ENCODE assay signal across 2 cellular contexts in the genomic region with DNA sequence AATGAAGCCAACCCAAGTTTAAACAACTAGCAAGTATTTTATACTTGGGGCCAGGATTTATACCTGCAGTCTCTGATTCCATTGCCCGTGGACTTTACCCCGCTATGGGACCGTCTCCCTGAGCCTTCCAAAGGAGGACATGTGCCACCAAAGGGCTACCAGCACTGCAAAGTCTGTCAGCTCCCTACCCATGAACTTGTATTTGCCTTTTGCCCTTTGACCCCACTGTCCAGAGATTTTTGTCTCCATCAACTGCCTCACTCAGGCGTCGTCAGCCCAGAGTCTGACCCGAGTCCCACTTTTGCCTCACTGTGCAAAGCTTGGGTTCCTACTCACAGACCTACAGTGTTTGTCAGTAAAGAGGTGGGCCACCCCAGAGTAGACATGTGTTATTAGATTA.
TF ChIP-seq lines count a peak whose summit lies in the region.

No MANE protein-coding gene starts in this region.

TF ChIP-seq in K562, 482 proteins besides CTCF, POLR2A, EP300 and RAD21:
- TF ChIP-seq ZNF699 (CRISPR knock-in tag; IDR thresholded peaks at IDR 0.05; ENCODE audit: insufficient replicate concordance): no peak
- no peak for TF ChIP-seq NR2C2 (CRISPR knock-in tag; IDR thresholded peaks at IDR 0.05)
- peak; percentile 22; the same call in 1 of the 2 replicates for TF ChIP-seq NR2C2 (tag; IDR thresholded peaks at IDR 0.05)
- TF ChIP-seq NR2C1 (IDR thresholded peaks at IDR 0.05): peak; percentile 46
- peak; percentile 56; the same call in 1 of the 2 replicates for TF ChIP-seq NR2C1 (tag; IDR thresholded peaks at IDR 0.05)

TF ChIP-seq in HepG2, 621 proteins besides CTCF, POLR2A, EP300 and RAD21 (continues in another document):
- TF ChIP-seq SALL1 (CRISPR knock-in tag; IDR thresholded peaks at IDR 0.05) (0 out of 2 replicates have a peak, but pooled peaks have one; percentile 16), NFE2L1 (CRISPR knock-in tag; IDR thresholded peaks at IDR 0.05; ENCODE audit: borderline replicate concordance) (no peak), ETV5 (CRISPR knock-in tag; IDR thresholded peaks at IDR 0.05; ENCODE audit: borderline replicate concordance) (no peak), ZNF562 (CRISPR knock-in tag; IDR thresholded peaks at IDR 0.05; ENCODE audit: borderline replicate concordance) (no peak), ZNF563 (CRISPR knock-in tag; IDR thresholded peaks at IDR 0.05) (no peak), SKI (IDR thresholded peaks at IDR 0.05; ENCODE audit: partially characterized antibody) (peak; percentile 68), TCF7 (IDR thresholded peaks at IDR 0.05; ENCODE audit: low read depth) (no peak), ZNF383 (CRISPR knock-in tag; IDR thresholded peaks at IDR 0.05; ENCODE audit: borderline replicate concordance) (no peak), KMT2A (CRISPR knock-in tag; IDR thresholded peaks at IDR 0.05) (no peak), MXI1 (IDR thresholded peaks at IDR 0.05; ENCODE audit: borderline replicate concordance, low read depth, low read length) (no peak), ZMYM4 (CRISPR knock-in tag; IDR thresholded peaks at IDR 0.05) (no peak), ZFP36L1 (CRISPR knock-in tag; IDR thresholded peaks at IDR 0.05) (no peak), GABPB1 (CRISPR knock-in tag; IDR thresholded peaks at IDR 0.05) (no peak), SAP130 (CRISPR knock-in tag; IDR thresholded peaks at IDR 0.05; ENCODE audit: low read depth) (no peak), ZNF7 (CRISPR knock-in tag; IDR thresholded peaks at IDR 0.05) (no peak), NR2F2 (IDR thresholded peaks at IDR 0.05; ENCODE audit: borderline replicate concordance, low read depth) (no peak), POLR2AphosphoS5 (IDR thresholded peaks at IDR 0.05; ENCODE audit: low read depth, low read length) (no peak), GFI1 (CRISPR knock-in tag; IDR thresholded peaks at IDR 0.05; ENCODE audit: borderline replicate concordance) (no peak), NR2F6 (IDR thresholded peaks at IDR 0.05) (peak; percentile 54), NR2F6 (CRISPR knock-in tag; IDR thresholded peaks at IDR 0.05) (peak; percentile 52; the same call in 1 of the 2 replicates), ZNF703 (CRISPR knock-in tag; IDR thresholded peaks at IDR 0.05; ENCODE audit: borderline replicate concordance) (no peak), CEBPG (CRISPR knock-in tag; IDR thresholded peaks at IDR 0.05) (no peak), SRY (CRISPR knock-in tag; IDR thresholded peaks at IDR 0.05) (no peak), ZNF460 (CRISPR knock-in tag; IDR thresholded peaks at IDR 0.05; ENCODE audit: borderline replicate concordance) (no peak), ZNF3 (CRISPR knock-in tag; IDR thresholded peaks at IDR 0.05) (no peak), RARA (CRISPR knock-in tag; IDR thresholded peaks at IDR 0.05) (peak; percentile 48; the same call in 1 of the 2 replicates), ZKSCAN8 (CRISPR knock-in tag; IDR thresholded peaks at IDR 0.05; ENCODE audit: borderline replicate concordance) (no peak), ZNF446 (CRISPR knock-in tag; IDR thresholded peaks at IDR 0.05) (no peak), ZNF737 (CRISPR knock-in tag; IDR thresholded peaks at IDR 0.05; ENCODE audit: borderline replicate concordance) (no peak), NCOA5 (CRISPR knock-in tag; IDR thresholded peaks at IDR 0.05) (no peak), ZNF17 (CRISPR knock-in tag; IDR thresholded peaks at IDR 0.05) (no peak), HNF4A (CRISPR knock-in tag; IDR thresholded peaks at IDR 0.05) (peak; percentile 67), TGIF2 (CRISPR knock-in tag; IDR thresholded peaks at IDR 0.05) (no peak), BCL6 (CRISPR knock-in tag; IDR thresholded peaks at IDR 0.05) (peak; percentile 39; the same call in 1 of the 2 replicates), NR2F1 (CRISPR knock-in tag; IDR thresholded peaks at IDR 0.05) (peak in 1 of 2 experiments; percentile 31; a peak in 1 of 4 replicates)
- TF ChIP-seq, protein P1, sequence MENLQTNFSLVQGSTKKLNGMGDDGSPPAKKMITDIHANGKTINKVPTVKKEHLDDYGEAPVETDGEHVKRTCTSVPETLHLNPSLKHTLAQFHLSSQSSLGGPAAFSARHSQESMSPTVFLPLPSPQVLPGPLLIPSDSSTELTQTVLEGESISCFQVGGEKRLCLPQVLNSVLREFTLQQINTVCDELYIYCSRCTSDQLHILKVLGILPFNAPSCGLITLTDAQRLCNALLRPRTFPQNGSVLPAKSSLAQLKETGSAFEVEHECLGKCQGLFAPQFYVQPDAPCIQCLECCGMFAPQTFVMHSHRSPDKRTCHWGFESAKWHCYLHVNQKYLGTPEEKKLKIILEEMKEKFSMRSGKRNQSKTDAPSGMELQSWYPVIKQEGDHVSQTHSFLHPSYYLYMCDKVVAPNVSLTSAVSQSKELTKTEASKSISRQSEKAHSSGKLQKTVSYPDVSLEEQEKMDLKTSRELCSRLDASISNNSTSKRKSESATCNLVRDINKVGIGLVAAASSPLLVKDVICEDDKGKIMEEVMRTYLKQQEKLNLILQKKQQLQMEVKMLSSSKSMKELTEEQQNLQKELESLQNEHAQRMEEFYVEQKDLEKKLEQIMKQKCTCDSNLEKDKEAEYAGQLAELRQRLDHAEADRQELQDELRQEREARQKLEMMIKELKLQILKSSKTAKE (CRISPR knock-in tag; IDR thresholded peaks at IDR 0.05; ENCODE audit: borderline replicate concordance): peak; percentile 28; the same call in 1 of the 2 replicates
- TF ChIP-seq, protein P2, sequence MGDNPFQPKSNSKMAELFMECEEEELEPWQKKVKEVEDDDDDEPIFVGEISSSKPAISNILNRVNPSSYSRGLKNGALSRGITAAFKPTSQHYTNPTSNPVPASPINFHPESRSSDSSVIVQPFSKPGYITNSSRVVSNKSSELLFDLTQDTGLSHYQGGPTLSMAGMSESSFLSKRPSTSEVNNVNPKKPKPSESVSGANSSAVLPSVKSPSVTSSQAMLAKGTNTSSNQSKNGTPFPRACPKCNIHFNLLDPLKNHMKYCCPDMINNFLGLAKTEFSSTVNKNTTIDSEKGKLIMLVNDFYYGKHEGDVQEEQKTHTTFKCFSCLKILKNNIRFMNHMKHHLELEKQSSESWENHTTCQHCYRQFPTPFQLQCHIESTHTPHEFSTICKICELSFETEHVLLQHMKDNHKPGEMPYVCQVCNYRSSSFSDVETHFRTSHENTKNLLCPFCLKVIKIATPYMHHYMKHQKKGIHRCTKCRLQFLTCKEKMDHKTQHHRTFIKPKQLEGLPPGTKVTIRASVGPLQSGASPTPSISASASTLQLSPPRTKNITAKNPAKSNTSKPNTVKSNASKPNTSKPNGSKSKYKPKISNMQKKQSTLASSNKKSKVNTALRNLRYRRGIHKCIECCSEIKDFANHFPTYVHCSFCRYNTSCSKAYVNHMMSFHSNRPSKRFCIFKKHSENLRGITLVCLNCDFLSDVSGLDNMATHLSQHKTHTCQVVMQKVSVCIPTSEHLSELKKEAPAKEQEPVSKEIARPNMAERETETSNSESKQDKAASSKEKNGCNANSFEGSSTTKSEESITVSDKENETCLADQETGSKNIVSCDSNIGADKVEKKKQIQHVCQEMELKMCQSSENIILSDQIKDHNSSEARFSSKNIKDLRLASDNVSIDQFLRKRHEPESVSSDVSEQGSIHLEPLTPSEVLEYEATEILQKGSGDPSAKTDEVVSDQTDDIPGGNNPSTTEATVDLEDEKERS (CRISPR knock-in tag; IDR thresholded peaks at IDR 0.05): no peak
- TF ChIP-seq, protein P3, sequence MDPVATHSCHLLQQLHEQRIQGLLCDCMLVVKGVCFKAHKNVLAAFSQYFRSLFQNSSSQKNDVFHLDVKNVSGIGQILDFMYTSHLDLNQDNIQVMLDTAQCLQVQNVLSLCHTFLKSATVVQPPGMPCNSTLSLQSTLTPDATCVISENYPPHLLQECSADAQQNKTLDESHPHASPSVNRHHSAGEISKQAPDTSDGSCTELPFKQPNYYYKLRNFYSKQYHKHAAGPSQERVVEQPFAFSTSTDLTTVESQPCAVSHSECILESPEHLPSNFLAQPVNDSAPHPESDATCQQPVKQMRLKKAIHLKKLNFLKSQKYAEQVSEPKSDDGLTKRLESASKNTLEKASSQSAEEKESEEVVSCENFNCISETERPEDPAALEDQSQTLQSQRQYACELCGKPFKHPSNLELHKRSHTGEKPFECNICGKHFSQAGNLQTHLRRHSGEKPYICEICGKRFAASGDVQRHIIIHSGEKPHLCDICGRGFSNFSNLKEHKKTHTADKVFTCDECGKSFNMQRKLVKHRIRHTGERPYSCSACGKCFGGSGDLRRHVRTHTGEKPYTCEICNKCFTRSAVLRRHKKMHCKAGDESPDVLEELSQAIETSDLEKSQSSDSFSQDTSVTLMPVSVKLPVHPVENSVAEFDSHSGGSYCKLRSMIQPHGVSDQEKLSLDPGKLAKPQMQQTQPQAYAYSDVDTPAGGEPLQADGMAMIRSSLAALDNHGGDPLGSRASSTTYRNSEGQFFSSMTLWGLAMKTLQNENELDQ (CRISPR knock-in tag; IDR thresholded peaks at IDR 0.05; ENCODE audit: borderline replicate concordance): no peak
- TF ChIP-seq, protein P4, sequence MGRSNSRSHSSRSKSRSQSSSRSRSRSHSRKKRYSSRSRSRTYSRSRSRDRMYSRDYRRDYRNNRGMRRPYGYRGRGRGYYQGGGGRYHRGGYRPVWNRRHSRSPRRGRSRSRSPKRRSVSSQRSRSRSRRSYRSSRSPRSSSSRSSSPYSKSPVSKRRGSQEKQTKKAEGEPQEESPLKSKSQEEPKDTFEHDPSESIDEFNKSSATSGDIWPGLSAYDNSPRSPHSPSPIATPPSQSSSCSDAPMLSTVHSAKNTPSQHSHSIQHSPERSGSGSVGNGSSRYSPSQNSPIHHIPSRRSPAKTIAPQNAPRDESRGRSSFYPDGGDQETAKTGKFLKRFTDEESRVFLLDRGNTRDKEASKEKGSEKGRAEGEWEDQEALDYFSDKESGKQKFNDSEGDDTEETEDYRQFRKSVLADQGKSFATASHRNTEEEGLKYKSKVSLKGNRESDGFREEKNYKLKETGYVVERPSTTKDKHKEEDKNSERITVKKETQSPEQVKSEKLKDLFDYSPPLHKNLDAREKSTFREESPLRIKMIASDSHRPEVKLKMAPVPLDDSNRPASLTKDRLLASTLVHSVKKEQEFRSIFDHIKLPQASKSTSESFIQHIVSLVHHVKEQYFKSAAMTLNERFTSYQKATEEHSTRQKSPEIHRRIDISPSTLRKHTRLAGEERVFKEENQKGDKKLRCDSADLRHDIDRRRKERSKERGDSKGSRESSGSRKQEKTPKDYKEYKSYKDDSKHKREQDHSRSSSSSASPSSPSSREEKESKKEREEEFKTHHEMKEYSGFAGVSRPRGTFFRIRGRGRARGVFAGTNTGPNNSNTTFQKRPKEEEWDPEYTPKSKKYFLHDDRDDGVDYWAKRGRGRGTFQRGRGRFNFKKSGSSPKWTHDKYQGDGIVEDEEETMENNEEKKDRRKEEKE (IDR thresholded peaks at IDR 0.05): no peak
- TF ChIP-seq, protein P5, sequence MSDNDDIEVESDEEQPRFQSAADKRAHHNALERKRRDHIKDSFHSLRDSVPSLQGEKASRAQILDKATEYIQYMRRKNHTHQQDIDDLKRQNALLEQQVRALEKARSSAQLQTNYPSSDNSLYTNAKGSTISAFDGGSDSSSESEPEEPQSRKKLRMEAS (IDR thresholded peaks at IDR 0.05): no peak
- TF ChIP-seq, protein P6, sequence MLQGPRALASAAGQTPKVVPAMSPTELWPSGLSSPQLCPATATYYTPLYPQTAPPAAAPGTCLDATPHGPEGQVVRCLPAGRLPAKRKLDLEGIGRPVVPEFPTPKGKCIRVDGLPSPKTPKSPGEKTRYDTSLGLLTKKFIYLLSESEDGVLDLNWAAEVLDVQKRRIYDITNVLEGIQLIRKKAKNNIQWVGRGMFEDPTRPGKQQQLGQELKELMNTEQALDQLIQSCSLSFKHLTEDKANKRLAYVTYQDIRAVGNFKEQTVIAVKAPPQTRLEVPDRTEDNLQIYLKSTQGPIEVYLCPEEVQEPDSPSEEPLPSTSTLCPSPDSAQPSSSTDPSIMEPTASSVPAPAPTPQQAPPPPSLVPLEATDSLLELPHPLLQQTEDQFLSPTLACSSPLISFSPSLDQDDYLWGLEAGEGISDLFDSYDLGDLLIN (CRISPR knock-in tag; IDR thresholded peaks at IDR 0.05; ENCODE audit: borderline replicate concordance): no peak
- TF ChIP-seq, protein P7, sequence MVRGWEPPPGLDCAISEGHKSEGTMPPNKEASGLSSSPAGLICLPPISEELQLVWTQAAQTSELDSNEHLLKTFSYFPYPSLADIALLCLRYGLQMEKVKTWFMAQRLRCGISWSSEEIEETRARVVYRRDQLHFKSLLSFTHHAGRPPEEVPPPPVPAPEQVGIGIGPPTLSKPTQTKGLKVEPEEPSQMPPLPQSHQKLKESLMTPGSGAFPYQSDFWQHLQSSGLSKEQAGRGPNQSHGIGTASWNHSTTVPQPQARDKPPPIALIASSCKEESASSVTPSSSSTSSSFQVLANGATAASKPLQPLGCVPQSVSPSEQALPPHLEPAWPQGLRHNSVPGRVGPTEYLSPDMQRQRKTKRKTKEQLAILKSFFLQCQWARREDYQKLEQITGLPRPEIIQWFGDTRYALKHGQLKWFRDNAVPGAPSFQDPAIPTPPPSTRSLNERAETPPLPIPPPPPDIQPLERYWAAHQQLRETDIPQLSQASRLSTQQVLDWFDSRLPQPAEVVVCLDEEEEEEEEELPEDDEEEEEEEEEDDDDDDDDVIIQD (CRISPR knock-in tag; IDR thresholded peaks at IDR 0.05; ENCODE audit: low read depth): no peak
- TF ChIP-seq, protein P8, sequence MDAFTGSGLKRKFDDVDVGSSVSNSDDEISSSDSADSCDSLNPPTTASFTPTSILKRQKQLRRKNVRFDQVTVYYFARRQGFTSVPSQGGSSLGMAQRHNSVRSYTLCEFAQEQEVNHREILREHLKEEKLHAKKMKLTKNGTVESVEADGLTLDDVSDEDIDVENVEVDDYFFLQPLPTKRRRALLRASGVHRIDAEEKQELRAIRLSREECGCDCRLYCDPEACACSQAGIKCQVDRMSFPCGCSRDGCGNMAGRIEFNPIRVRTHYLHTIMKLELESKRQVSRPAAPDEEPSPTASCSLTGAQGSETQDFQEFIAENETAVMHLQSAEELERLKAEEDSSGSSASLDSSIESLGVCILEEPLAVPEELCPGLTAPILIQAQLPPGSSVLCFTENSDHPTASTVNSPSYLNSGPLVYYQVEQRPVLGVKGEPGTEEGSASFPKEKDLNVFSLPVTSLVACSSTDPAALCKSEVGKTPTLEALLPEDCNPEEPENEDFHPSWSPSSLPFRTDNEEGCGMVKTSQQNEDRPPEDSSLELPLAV (CRISPR knock-in tag; conservative IDR thresholded peaks at IDR 0.05; ENCODE audit: low read depth): no peak
- TF ChIP-seq, protein P9, sequence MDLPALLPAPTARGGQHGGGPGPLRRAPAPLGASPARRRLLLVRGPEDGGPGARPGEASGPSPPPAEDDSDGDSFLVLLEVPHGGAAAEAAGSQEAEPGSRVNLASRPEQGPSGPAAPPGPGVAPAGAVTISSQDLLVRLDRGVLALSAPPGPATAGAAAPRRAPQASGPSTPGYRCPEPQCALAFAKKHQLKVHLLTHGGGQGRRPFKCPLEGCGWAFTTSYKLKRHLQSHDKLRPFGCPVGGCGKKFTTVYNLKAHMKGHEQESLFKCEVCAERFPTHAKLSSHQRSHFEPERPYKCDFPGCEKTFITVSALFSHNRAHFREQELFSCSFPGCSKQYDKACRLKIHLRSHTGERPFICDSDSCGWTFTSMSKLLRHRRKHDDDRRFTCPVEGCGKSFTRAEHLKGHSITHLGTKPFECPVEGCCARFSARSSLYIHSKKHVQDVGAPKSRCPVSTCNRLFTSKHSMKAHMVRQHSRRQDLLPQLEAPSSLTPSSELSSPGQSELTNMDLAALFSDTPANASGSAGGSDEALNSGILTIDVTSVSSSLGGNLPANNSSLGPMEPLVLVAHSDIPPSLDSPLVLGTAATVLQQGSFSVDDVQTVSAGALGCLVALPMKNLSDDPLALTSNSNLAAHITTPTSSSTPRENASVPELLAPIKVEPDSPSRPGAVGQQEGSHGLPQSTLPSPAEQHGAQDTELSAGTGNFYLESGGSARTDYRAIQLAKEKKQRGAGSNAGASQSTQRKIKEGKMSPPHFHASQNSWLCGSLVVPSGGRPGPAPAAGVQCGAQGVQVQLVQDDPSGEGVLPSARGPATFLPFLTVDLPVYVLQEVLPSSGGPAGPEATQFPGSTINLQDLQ (CRISPR knock-in tag; IDR thresholded peaks at IDR 0.05): no peak
